Comparison of ENCODE assay signal across 16 cellular contexts in genomic region chr19:30254214-30254613, GRCh38.
"Had no signal": no experiment of that assay in that cellular context is flagged by ENCODE, and none has a peak within 500 bp of the region (broad histone marks: within the 10 kb centered on the region; RNA-seq: fewer than 3 reads in every experiment).

No MANE protein-coding gene starts in this region.

- DNase-seq: activated naive CD4-positive, alpha-beta T cell; activated T-cell treated with anti-CD3 and anti-CD28 coated beads, Interleukin-2, amount 50 U/mL, for 24 hours; central memory CD4-positive, alpha-beta T cell; effector memory CD8-positive, alpha-beta T cell; immature natural killer cell; left lung; naive thymus-derived CD8-positive, alpha-beta T cell; ovary; psoas muscle; stimulated activated CD4-positive, alpha-beta T cell treated with anti-CD3 and anti-CD28 coated beads, Interleukin-4, amount 100 ng/mL, for 24 hours; stimulated activated naive CD4-positive, alpha-beta T cell treated with Interleukin-2 at 50 U/mL for 16 hours; tibial artery had no signal

- H3K27ac ChIP-seq: esophagus muscularis mucosa, left lung, ovary, psoas muscle, right atrium auricular region, tibial artery had no signal

- H3K4me1 ChIP-seq: esophagus muscularis mucosa, left lung, psoas muscle, right atrium auricular region, tibial artery had no signal

- H3K27me3 ChIP-seq: adrenal gland, ovary, right atrium auricular region had no signal

- ATAC-seq: effector memory CD8-positive, alpha-beta T cell; left lung; naive thymus-derived CD8-positive, alpha-beta T cell; psoas muscle had no signal

- H3K9me3 ChIP-seq: adrenal gland, esophagus muscularis mucosa, left lung, ovary, psoas muscle, right atrium auricular region, tibial artery had no signal

- H3K36me3 ChIP-seq: adrenal gland, esophagus muscularis mucosa, left lung, ovary, right atrium auricular region, tibial artery had no signal

- H3K4me3 ChIP-seq: esophagus muscularis mucosa, left lung, lung, ovary, psoas muscle, right atrium auricular region, tibial artery had no signal
